ENCODE assay signal across 13 cellular contexts in the genomic region with DNA sequence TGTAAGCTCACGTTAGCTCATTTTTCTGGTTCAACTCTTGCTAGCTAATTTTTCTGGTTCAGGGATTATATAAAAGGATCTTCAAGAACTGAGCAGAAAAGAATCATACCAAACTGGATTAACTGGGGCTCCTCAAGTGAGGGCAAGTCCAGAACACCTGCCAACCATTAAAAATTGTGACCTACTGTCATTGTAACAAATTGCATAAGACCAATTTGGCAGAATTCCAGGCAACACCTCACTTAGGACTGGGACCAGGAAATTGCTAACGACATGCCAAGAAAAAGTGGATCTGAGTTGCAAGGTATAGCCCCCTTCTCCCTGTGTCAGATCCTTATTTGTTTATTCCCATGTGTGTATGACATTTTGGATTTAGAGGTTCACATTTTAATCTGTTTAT.
DNase-seq lines count a peak whose midpoint lies in the region; ATAC-seq and TF ChIP-seq lines count a peak whose summit lies in the region.
"Had no signal": no experiment of that assay in that cellular context is flagged by ENCODE, and none has a peak within 500 bp of the region (broad histone marks: within the 10 kb centered on the region; RNA-seq: fewer than 3 reads in every experiment).

No MANE protein-coding gene starts in this region.

- TF ChIP-seq POLR2A in body of pancreas (IDR thresholded peaks at IDR 0.05): no peak

- H3K9me3 ChIP-seq in body of pancreas (no peaks in the 10 kb centered on the region), mucosa of descending colon (no peaks in the 10 kb centered on the region), ascending aorta (no peaks in the 10 kb centered on the region)
- H3K9me3 ChIP-seq: esophagus muscularis mucosa had no signal

- DNase-seq in DMS79 (lab: John Stamatoyannopoulos, UW): peak; percentile 92
- DNase-seq in NCI-H2107 treated with DMSO at 0.1 percent for 48 hours (lab: John Stamatoyannopoulos, UW; ENCODE audit: unreplicated experiment): peak; percentile 73
- peak in 3 of 4 donors; percentile 20 to 53 (median 29) for DNase-seq in body of pancreas
- DNase-seq in mucosa of descending colon: peak in 1 of 3 donors; percentile 56
- DNase-seq in ascending aorta (ENCODE audit: low spot score in 2 of 2): no peak
- DNase-seq in stimulated activated CD4-positive, alpha-beta T cell treated with anti-CD3 and anti-CD28 coated beads, Interleukin-4, amount 100 ng/mL, for 1 hour: no peak
- DNase-seq: activated CD4-positive, alpha-beta T cell treated with anti-CD3 and anti-CD28 coated beads, Interleukin-2, amount 10 ng/mL, durations not matched to agents 7 days and 5 days; KG1; NK-92 treated with Interleukin-12 subunit alpha and Interleukin-12 subunit beta, amount 100 ng/mL, for 24 hours; right cardiac atrium had no signal

- H3K4me3 ChIP-seq in body of pancreas (no peak overlapping the region), mucosa of descending colon (no peak overlapping the region), ascending aorta (no peak overlapping the region)
- H3K4me3 ChIP-seq: esophagus muscularis mucosa had no signal

- intact Hi-C loops in body of pancreas (cut with DNase I) (no loop called here), mucosa of descending colon (cut with DNase I, micrococcal nuclease) (no loop called here), ascending aorta (cut with DNase I) (no loop called here)

- ATAC-seq in body of pancreas (peak; percentile 48), mucosa of descending colon (peak; percentile 80), HG02642 (IDR thresholded peaks at IDR 0.05; ENCODE audit: poor library complexity, unreplicated experiment) (no peak), GM19452 (IDR thresholded peaks at IDR 0.05; ENCODE audit: unreplicated experiment) (no peak)
- ATAC-seq: right cardiac atrium had no signal

- H3K36me3 ChIP-seq in body of pancreas (replicated peaks in 1 of 2; ENCODE audit: insufficient read depth in 1 of 2, low read depth in 2 of 2): no peaks in the 10 kb centered on the region
- H3K36me3 ChIP-seq in mucosa of descending colon (ENCODE audit: low read depth): no peaks in the 10 kb centered on the region
- no peaks in the 10 kb centered on the region for H3K36me3 ChIP-seq in ascending aorta
- H3K36me3 ChIP-seq: esophagus muscularis mucosa had no signal

- no peak for TF ChIP-seq CTCF in body of pancreas (IDR thresholded peaks at IDR 0.05)
- TF ChIP-seq CTCF in mucosa of descending colon (IDR thresholded peaks at IDR 0.05): no peak
- TF ChIP-seq CTCF in ascending aorta (IDR thresholded peaks at IDR 0.05): no peak

- H3K4me1 ChIP-seq in body of pancreas (peaks cover 10% of the 10 kb centered on the region), mucosa of descending colon (ENCODE audit: low read depth) (peaks cover 11% of the 10 kb centered on the region), ascending aorta (no peaks in the 10 kb centered on the region)

- H3K27me3 ChIP-seq in body of pancreas: no peaks in the 10 kb centered on the region
- no peaks in the 10 kb centered on the region for H3K27me3 ChIP-seq in ascending aorta
- H3K27me3 ChIP-seq: esophagus muscularis mucosa had no signal

- 17 to 22% methylated on average over 2 of the region's 2 CpGs for WGBS in body of pancreas, 2 donors

- peak overlapping the region in 2 of 4 donors; percentile 34 to 43 for H3K27ac ChIP-seq in body of pancreas
- H3K27ac ChIP-seq in ascending aorta: no peak overlapping the region
- H3K27ac ChIP-seq: esophagus muscularis mucosa had no signal

Comparison
In these comparisons a context has a peak if more than half of its experiments do, and no peak if none do; other contexts are left out.
1. DNase-seq: peak in DMS79 (single experiment), NCI-H2107 treated with DMSO at 0.1 percent for 48 hours (single experiment) and body of pancreas (3 of 4); none in ascending aorta (0 of 2) and stimulated activated CD4-positive, alpha-beta T cell treated with anti-CD3 and anti-CD28 coated beads, Interleukin-4, amount 100 ng/mL, for 1 hour (single experiment).
2. ATAC-seq: peak in body of pancreas (single experiment) and mucosa of descending colon (single experiment); none in HG02642 (single experiment) and GM19452 (single experiment).